24 cellular contexts compared by ENCODE assay signal in the genomic region with DNA sequence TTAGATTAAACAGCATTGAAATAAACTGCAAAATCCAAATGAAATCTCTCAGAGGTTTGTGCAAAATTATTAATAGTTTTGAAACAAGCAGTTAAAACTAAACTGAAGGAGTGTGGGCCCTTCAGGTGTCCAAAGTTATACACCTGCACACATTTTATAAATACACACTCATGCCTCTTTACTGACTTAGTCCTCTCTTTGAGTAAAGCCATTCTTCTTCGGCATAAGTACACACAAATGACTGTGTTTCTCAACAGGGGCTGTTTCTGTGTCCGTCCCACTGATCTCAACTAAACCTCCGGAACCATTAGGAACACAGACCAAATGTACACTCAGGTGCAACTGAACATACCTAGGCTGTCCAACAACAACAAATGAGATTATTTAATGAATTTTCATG.
"Had no signal": no experiment of that assay in that cellular context is flagged by ENCODE, and none has a peak within 500 bp of the region (broad histone marks: within the 10 kb centered on the region; RNA-seq: fewer than 3 reads in every experiment).

No MANE protein-coding gene starts in this region.

- H3K4me1 ChIP-seq: colonic mucosa, esophagus muscularis mucosa, foreskin keratinocyte, gastrocnemius medialis had no signal

- H3K9me3 ChIP-seq: colonic mucosa, esophagus muscularis mucosa, esophagus squamous epithelium, gastrocnemius medialis, gastroesophageal sphincter, heart right ventricle had no signal

- ATAC-seq: effector memory CD8-positive, alpha-beta T cell; esophagus mucosa; foreskin keratinocyte; gastrocnemius medialis; gastroesophageal sphincter; heart left ventricle; heart right ventricle had no signal

- H3K36me3 ChIP-seq: colonic mucosa, esophagus muscularis mucosa, esophagus squamous epithelium, gastrocnemius medialis, gastroesophageal sphincter, heart left ventricle, heart right ventricle had no signal

- H3K27me3 ChIP-seq: colonic mucosa, gastrocnemius medialis, gastroesophageal sphincter had no signal

- DNase-seq: colonic mucosa; cortex of kidney; dermis blood vessel endothelial cell; dorsolateral prefrontal cortex; effector CD4-positive, alpha-beta T cell; effector CD8-positive, alpha-beta T cell; effector memory CD4-positive, alpha-beta T cell; effector memory CD8-positive, alpha-beta T cell; endodermal cell; erythroblast; esophagus squamous epithelium; foreskin fibroblast; foreskin keratinocyte; foreskin melanocyte; gastrocnemius medialis; glutamatergic neuron; head of caudate nucleus; heart left ventricle; heart right ventricle had no signal

- H3K27ac ChIP-seq: colonic mucosa, coronary artery, dorsolateral prefrontal cortex, epithelial cell of prostate, esophagus muscularis mucosa, esophagus squamous epithelium, foreskin keratinocyte, gastrocnemius medialis, gastroesophageal sphincter, heart left ventricle, heart right ventricle had no signal

- H3K4me3 ChIP-seq: colonic mucosa, coronary artery, dorsolateral prefrontal cortex, esophagus muscularis mucosa, esophagus squamous epithelium, gastrocnemius medialis, gastroesophageal sphincter, heart left ventricle, heart right ventricle had no signal
